In the genomic region with DNA sequence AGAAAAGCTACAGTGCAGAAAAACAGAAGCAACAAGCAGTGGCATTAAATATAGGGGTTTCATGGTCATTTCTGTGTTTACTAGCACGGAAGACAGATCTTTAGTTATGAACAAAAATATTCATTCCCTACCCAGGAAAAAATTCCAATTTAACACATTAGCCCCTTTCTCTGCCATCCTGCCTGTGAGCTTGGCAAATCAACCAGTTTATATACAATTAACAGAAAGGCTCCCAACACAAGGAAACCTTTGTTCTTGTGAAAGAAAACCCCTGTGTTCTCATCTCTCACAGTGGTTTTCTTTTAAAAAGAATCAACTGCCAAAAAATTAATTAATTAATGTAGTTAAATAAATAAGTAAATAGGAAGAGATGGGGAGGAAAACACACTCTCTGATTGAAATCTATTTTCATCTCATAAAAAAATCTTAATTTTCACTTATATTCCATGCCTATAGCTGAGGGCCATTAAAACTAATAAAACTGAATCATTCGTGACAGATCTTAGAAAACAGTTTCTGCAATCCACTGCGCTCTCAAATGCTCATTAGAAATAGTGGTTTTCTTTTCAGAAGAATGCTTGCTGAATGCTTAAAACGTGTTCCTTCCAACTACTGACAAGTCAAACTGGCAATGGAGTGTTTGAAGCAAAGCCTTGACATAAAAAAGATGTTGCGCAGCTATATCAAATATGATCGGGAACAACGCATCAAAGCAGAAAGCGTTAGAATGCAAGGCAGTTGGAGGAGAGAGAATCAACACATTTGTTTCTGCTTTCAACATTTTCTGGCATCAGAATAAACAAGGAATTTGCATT, we compare ENCODE assay signal across 24 cellular contexts.
"Had no signal": no experiment of that assay in that cellular context is flagged by ENCODE, and none has a peak within 500 bp of the region (broad histone marks: within the 10 kb centered on the region; RNA-seq: fewer than 3 reads in every experiment).

No MANE protein-coding gene starts in this region.

- H3K27ac ChIP-seq: body of pancreas, esophagus muscularis mucosa, gastroesophageal sphincter, heart left ventricle, neutrophil, ovary, testis, vagina had no signal

- H3K36me3 ChIP-seq: esophagus muscularis mucosa, gastroesophageal sphincter, heart left ventricle, neutrophil, ovary, vagina had no signal

- ATAC-seq: activated T-cell treated with anti-CD3 and anti-CD28 coated beads, Interleukin-2, amount 50 U/mL, for 72 hours; body of pancreas; effector memory CD8-positive, alpha-beta T cell; gastroesophageal sphincter; heart left ventricle; left lobe of liver; natural killer cell treated with Interleukin-12 subunit alpha and Interleukin-12 subunit beta and Interleukin-15 and Interleukin-18, amount 100 ng/mL, for 72 hours; sciatic nerve; stimulated activated effector memory CD8-positive, alpha-beta T cell treated with anti-CD3 and anti-CD28 coated beads, Interleukin-12 subunit alpha, Interleukin-12 subunit beta, amount 100 ng/mL, for 72 hours; stimulated activated naive CD8-positive, alpha-beta T cell treated with anti-CD3 and anti-CD28 coated beads, Interleukin-15, amount 100 ng/mL, for 72 hours had no signal

- H3K4me3 ChIP-seq: body of pancreas, esophagus muscularis mucosa, gastroesophageal sphincter, heart left ventricle, lung, ovary, testis, vagina had no signal

- H3K4me1 ChIP-seq: body of pancreas, esophagus muscularis mucosa, gastroesophageal sphincter, heart left ventricle, testis, vagina had no signal

- H3K27me3 ChIP-seq: body of pancreas, esophagus muscularis mucosa, heart left ventricle, neutrophil, ovary, testis, vagina had no signal

- H3K9me3 ChIP-seq: body of pancreas, esophagus muscularis mucosa, gastroesophageal sphincter, heart left ventricle, neutrophil, ovary, testis, vagina had no signal

- DNase-seq: activated CD4-positive, alpha-beta memory T cell treated with anti-CD3 and anti-CD28 coated beads for 36 hours; activated CD4-positive, alpha-beta T cell treated with anti-CD3 and anti-CD28 coated beads for 48 hours; activated effector memory CD4-positive, alpha-beta T cell treated with anti-CD3 and anti-CD28 coated beads, Interleukin-2, amount 50 U/mL, for 16 hours; activated naive CD4-positive, alpha-beta T cell treated with anti-CD3 and anti-CD28 coated beads, Interleukin-2, amount 10 ng/mL, durations not matched to agents 7 days and 5 days; activated T-cell treated with anti-CD3 and anti-CD28 coated beads, Interleukin-2, amount 50 U/mL, for 72 hours; body of pancreas; effector memory CD8-positive, alpha-beta T cell; heart left ventricle; kidney; ovary; small intestine; stimulated activated CD4-positive, alpha-beta T cell treated with anti-CD3 and anti-CD28 coated beads, Interleukin-2, amount 100 ng/mL, for 24 hours; stimulated activated naive CD8-positive, alpha-beta T cell treated with anti-CD3 and anti-CD28 coated beads, Interleukin-15, amount 100 ng/mL, for 72 hours; testis; trophoblast cell had no signal
